In the genomic region with DNA sequence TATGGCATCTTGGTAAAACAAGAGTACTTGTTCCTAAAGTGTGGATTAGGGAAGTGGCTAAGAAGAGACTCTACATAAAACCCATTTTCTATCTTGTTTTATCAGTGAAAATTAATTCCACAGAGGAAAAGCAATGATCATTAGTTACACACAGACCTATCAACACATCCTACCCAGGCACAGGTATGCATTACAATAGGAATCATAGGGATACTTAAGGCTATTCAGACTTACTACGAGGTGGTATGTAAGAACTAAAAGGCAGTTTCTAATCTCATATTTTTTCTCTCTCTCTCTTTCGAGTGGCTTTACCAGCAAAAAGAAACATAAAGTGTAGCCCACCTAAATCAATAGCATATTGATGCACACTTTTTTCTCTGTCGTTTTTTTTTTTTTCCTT, we compare ENCODE assay signal across 35 cellular contexts.
"Had no signal": no experiment of that assay in that cellular context is flagged by ENCODE, and none has a peak within 500 bp of the region (broad histone marks: within the 10 kb centered on the region; RNA-seq: fewer than 3 reads in every experiment).

No MANE protein-coding gene starts in this region.

- H3K27ac Mint-ChIP-seq: activated CD4-positive, alpha-beta T cell treated with anti-CD3 and anti-CD28 coated beads for 36 hours; activated CD4-positive, alpha-beta T cell treated with anti-CD3 and anti-CD28 coated beads, Interleukin-2, amount 10 ng/mL, durations not matched to agents 7 days and 5 days; activated CD8-positive, alpha-beta T cell treated with anti-CD3 and anti-CD28 coated beads for 36 hours; activated naive CD4-positive, alpha-beta T cell treated with anti-CD3 and anti-CD28 coated beads for 36 hours; activated naive CD4-positive, alpha-beta T cell treated with anti-CD3 and anti-CD28 coated beads, Interleukin-2, amount 50 U/mL, for 72 hours; activated naive CD8-positive, alpha-beta T cell treated with anti-CD3 and anti-CD28 coated beads for 36 hours; activated T-cell treated with anti-CD3 and anti-CD28 coated beads, Interleukin-2, amount 50 U/mL, for 72 hours; activated T-helper 1 cell treated with anti-CD3 and anti-CD28 coated beads, Interleukin-12 subunit alpha, Interleukin-12 subunit beta, Interleukin-2, Interleukin-4 antibody, amounts not matched to agents 30 ng/mL and 10 ng/mL and 1 ng/mL, durations not matched to agents 14 hours and 24 hours and 36 hours; activated T-helper 17 cell treated with anti-CD3 and anti-CD28 coated beads, Interleukin-2, amount 50 U/mL, for 72 hours; T-helper 1 cell treated with Interleukin-12 subunit alpha and Interleukin-12 subunit beta and Interleukin-4 antibody, amounts not matched to agents 30 μg/mL and 1 μg/mL, for 36 hours; T-helper 2 cell treated with Interferon-gamma antibody and Interleukin-4, amounts not matched to agents 5 μg/mL and 100 μg/mL, for 36 hours had no signal

- H3K27me3 ChIP-seq: adrenal gland, body of pancreas, brain microvascular endothelial cell, breast epithelium had no signal

- H3K4me1 Mint-ChIP-seq: activated CD4-positive, alpha-beta T cell treated with anti-CD3 and anti-CD28 coated beads for 36 hours; activated CD4-positive, alpha-beta T cell treated with anti-CD3 and anti-CD28 coated beads, Interleukin-2, amount 10 ng/mL, durations not matched to agents 7 days and 5 days; activated naive CD8-positive, alpha-beta T cell treated with anti-CD3 and anti-CD28 coated beads for 36 hours; activated T-helper 17 cell treated with anti-CD3 and anti-CD28 coated beads, Interleukin-2, amount 50 U/mL, for 72 hours had no signal

- H3K4me3 Mint-ChIP-seq: activated CD4-positive, alpha-beta T cell treated with anti-CD3 and anti-CD28 coated beads for 36 hours; activated CD4-positive, alpha-beta T cell treated with anti-CD3 and anti-CD28 coated beads, Interleukin-2, amount 10 ng/mL, durations not matched to agents 7 days and 5 days; activated CD8-positive, alpha-beta T cell treated with anti-CD3 and anti-CD28 coated beads for 36 hours; activated naive CD4-positive, alpha-beta T cell treated with anti-CD3 and anti-CD28 coated beads for 36 hours; activated naive CD8-positive, alpha-beta T cell treated with anti-CD3 and anti-CD28 coated beads for 36 hours; activated T-cell treated with anti-CD3 and anti-CD28 coated beads, Interleukin-2, amount 50 U/mL, for 4 hours; activated T-cell treated with anti-CD3 and anti-CD28 coated beads, Interleukin-2, amount 50 U/mL, for 72 hours; activated T-helper 1 cell treated with anti-CD3 and anti-CD28 coated beads, Interleukin-12 subunit alpha, Interleukin-12 subunit beta, Interleukin-2, Interleukin-4 antibody, amounts not matched to agents 30 ng/mL and 10 ng/mL and 1 ng/mL, durations not matched to agents 14 hours and 24 hours and 36 hours; activated T-helper 17 cell treated with anti-CD3 and anti-CD28 coated beads, Interleukin-2, amount 50 U/mL, for 72 hours; T-helper 1 cell treated with Interleukin-12 subunit alpha and Interleukin-12 subunit beta and Interleukin-4 antibody, amounts not matched to agents 30 μg/mL and 1 μg/mL, for 36 hours; T-helper 2 cell treated with Interferon-gamma antibody and Interleukin-4, amounts not matched to agents 5 μg/mL and 100 μg/mL, for 36 hours had no signal

- H3K9me3 Mint-ChIP-seq: activated CD4-positive, alpha-beta T cell treated with anti-CD3 and anti-CD28 coated beads, Interleukin-2, amount 10 ng/mL, durations not matched to agents 7 days and 5 days; activated T-cell treated with anti-CD3 and anti-CD28 coated beads, Interleukin-2, amount 50 U/mL, for 72 hours; activated T-helper 1 cell treated with anti-CD3 and anti-CD28 coated beads, Interleukin-12 subunit alpha, Interleukin-12 subunit beta, Interleukin-2, Interleukin-4 antibody, amounts not matched to agents 30 ng/mL and 10 ng/mL and 1 ng/mL, durations not matched to agents 14 hours and 24 hours and 36 hours; T-helper 1 cell treated with Interleukin-12 subunit alpha and Interleukin-12 subunit beta and Interleukin-4 antibody, amounts not matched to agents 30 μg/mL and 1 μg/mL, for 36 hours; T-helper 2 cell treated with Interferon-gamma antibody and Interleukin-4, amounts not matched to agents 5 μg/mL and 100 μg/mL, for 36 hours had no signal

- H3K36me3 ChIP-seq: adrenal gland, brain microvascular endothelial cell, breast epithelium had no signal

- H3K27ac ChIP-seq: adrenal gland, body of pancreas, brain microvascular endothelial cell, breast epithelium, VCaP had no signal

- H3K4me1 ChIP-seq: adrenal gland, body of pancreas, breast epithelium had no signal

- H3K4me3 ChIP-seq: adrenal gland, body of pancreas, breast epithelium had no signal

- DNase-seq: activated CD4-positive, alpha-beta T cell treated with anti-CD3 and anti-CD28 coated beads for 1 hour; activated CD4-positive, alpha-beta T cell treated with anti-CD3 and anti-CD28 coated beads for 36 hours; activated CD4-positive, alpha-beta T cell treated with anti-CD3 and anti-CD28 coated beads for 48 hours; activated CD4-positive, alpha-beta T cell treated with anti-CD3 and anti-CD28 coated beads, Interleukin-2, amount 10 ng/mL, durations not matched to agents 7 days and 5 days; activated CD4-positive, alpha-beta T cell treated with anti-CD3 and anti-CD28 coated beads, Interleukin-2, amount 50 U/mL, for 48 hours; activated CD4-positive, CD25-positive, alpha-beta regulatory T cell; activated CD8-positive, alpha-beta memory T cell treated with anti-CD3 and anti-CD28 coated beads, Interleukin-2, amount 50 U/mL, for 4 hours; activated CD8-positive, alpha-beta T cell treated with anti-CD3 and anti-CD28 coated beads for 36 hours; activated effector memory CD4-positive, alpha-beta T cell treated with anti-CD3 and anti-CD28 coated beads, Interleukin-2, amount 50 U/mL, for 16 hours; activated gamma-delta T cell treated with Interleukin-2 at 50 U/mL for 16 hours; activated naive CD4-positive, alpha-beta T cell; activated naive CD4-positive, alpha-beta T cell treated with anti-CD3 and anti-CD28 coated beads for 36 hours; activated naive CD4-positive, alpha-beta T cell treated with anti-CD3 and anti-CD28 coated beads, Interleukin-2, amount 50 U/mL, for 16 hours; activated naive CD8-positive, alpha-beta T cell treated with anti-CD3 and anti-CD28 coated beads for 36 hours; activated T-cell treated with anti-CD3 and anti-CD28 coated beads for 4 hours; activated T-cell treated with anti-CD3 and anti-CD28 coated beads, Interleukin-2, amount 50 U/mL, for 1 hour; activated T-cell treated with anti-CD3 and anti-CD28 coated beads, Interleukin-2, amount 50 U/mL, for 4 hours; activated T-cell treated with anti-CD3 and anti-CD28 coated beads, Interleukin-2, amount 50 U/mL, for 72 hours; adrenal gland; amniotic stem cell; aorta; body of pancreas; brain microvascular endothelial cell; central memory CD4-positive, alpha-beta T cell; T-helper 1 cell; T-helper 2 cell; T-helper 9 cell had no signal

- H3K9me3 ChIP-seq: adrenal gland, body of pancreas, breast epithelium had no signal

- H3K36me3 Mint-ChIP-seq: activated naive CD4-positive, alpha-beta T cell treated with anti-CD3 and anti-CD28 coated beads, Interleukin-2, amount 50 U/mL, for 72 hours; activated naive CD8-positive, alpha-beta T cell treated with anti-CD3 and anti-CD28 coated beads for 36 hours had no signal

- ATAC-seq: activated CD4-positive, alpha-beta T cell treated with anti-CD3 and anti-CD28 coated beads for 36 hours; activated CD4-positive, CD25-positive, alpha-beta regulatory T cell treated with anti-CD3 and anti-CD28 coated beads, Interleukin-2, amount 50 U/mL, for 24 hours; activated CD8-positive, alpha-beta T cell treated with anti-CD3 and anti-CD28 coated beads for 36 hours; activated naive CD4-positive, alpha-beta T cell treated with anti-CD3 and anti-CD28 coated beads, Interleukin-2, amount 50 U/mL, for 72 hours; activated T-cell treated with anti-CD3 and anti-CD28 coated beads, Interleukin-2, amount 50 U/mL, for 4 hours; activated T-cell treated with anti-CD3 and anti-CD28 coated beads, Interleukin-2, amount 50 U/mL, for 72 hours; activated T-helper 17 cell treated with anti-CD3 and anti-CD28 coated beads, Interleukin-2, amount 50 U/mL, for 72 hours; body of pancreas had no signal

- H3K27me3 Mint-ChIP-seq: activated CD4-positive, alpha-beta T cell treated with anti-CD3 and anti-CD28 coated beads for 36 hours; activated CD4-positive, alpha-beta T cell treated with anti-CD3 and anti-CD28 coated beads, Interleukin-2, amount 10 ng/mL, durations not matched to agents 7 days and 5 days; activated CD8-positive, alpha-beta T cell treated with anti-CD3 and anti-CD28 coated beads for 36 hours; activated naive CD8-positive, alpha-beta T cell treated with anti-CD3 and anti-CD28 coated beads for 36 hours; activated T-helper 17 cell treated with anti-CD3 and anti-CD28 coated beads, Interleukin-2, amount 50 U/mL, for 72 hours had no signal
